Comparison of ENCODE assay signal across 1 cellular context in genomic region chr7:106590209-106590816, GRCh38.
TF ChIP-seq lines count a peak whose summit lies in the region.

No MANE protein-coding gene starts in this region.

TF ChIP-seq in K562, 482 proteins besides CTCF, POLR2A, EP300 and RAD21 (continued from another document and continues in another):
- TF ChIP-seq, protein P1, sequence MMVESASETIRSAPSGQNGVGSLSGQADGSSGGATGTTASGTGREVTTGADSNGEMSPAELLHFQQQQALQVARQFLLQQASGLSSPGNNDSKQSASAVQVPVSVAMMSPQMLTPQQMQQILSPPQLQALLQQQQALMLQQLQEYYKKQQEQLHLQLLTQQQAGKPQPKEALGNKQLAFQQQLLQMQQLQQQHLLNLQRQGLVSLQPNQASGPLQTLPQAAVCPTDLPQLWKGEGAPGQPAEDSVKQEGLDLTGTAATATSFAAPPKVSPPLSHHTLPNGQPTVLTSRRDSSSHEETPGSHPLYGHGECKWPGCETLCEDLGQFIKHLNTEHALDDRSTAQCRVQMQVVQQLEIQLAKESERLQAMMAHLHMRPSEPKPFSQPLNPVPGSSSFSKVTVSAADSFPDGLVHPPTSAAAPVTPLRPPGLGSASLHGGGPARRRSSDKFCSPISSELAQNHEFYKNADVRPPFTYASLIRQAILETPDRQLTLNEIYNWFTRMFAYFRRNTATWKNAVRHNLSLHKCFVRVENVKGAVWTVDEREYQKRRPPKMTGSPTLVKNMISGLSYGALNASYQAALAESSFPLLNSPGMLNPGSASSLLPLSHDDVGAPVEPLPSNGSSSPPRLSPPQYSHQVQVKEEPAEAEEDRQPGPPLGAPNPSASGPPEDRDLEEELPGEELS (CRISPR knock-in tag; IDR thresholded peaks at IDR 0.05; ENCODE audit: borderline replicate concordance): no peak
- TF ChIP-seq EP400 (IDR thresholded peaks at IDR 0.05) (peak; percentile 35; the same call in 1 of the 2 replicates), ZNF780A (CRISPR knock-in tag; IDR thresholded peaks at IDR 0.05) (no peak), ZFP36 (IDR thresholded peaks at IDR 0.05; ENCODE audit: low read depth, low read length, partially characterized antibody) (no peak), ADNP (tag; IDR thresholded peaks at IDR 0.05) (no peak), ZBTB26 (CRISPR knock-in tag; IDR thresholded peaks at IDR 0.05) (no peak), TRIM24 (IDR thresholded peaks at IDR 0.05) (peak in 1 of 2 experiments; percentile 33; a peak in 1 of 4 replicates), SIX5 (IDR thresholded peaks at IDR 0.05; ENCODE audit: borderline replicate concordance in 1 of 2, insufficient read depth in 1 of 2, low read depth in 1 of 2, low read length in 2 of 2) (no peak), ZNF263 (CRISPR knock-in tag; IDR thresholded peaks at IDR 0.05; ENCODE audit: borderline replicate concordance) (no peak), MBD1 (CRISPR knock-in tag; IDR thresholded peaks at IDR 0.05) (no peak), ZFX (CRISPR knock-in tag; IDR thresholded peaks at IDR 0.05) (no peak), ZNF717 (CRISPR knock-in tag; IDR thresholded peaks at IDR 0.05) (no peak), TAF7 (tag; IDR thresholded peaks at IDR 0.05) (no peak), PHTF2 (CRISPR knock-in tag; IDR thresholded peaks at IDR 0.05) (no peak), ETS1 (conservative IDR thresholded peaks at IDR 0.05; ENCODE audit: control insufficient read depth, low read depth, low read length) (no peak), USF2 (CRISPR knock-in tag; IDR thresholded peaks at IDR 0.05) (no peak), CEBPB (tag; IDR thresholded peaks at IDR 0.05) (no peak), CBX8 (IDR thresholded peaks at IDR 0.05; ENCODE audit: borderline replicate concordance, extremely low read depth, low read depth, low read length, poor library complexity, severe bottlenecking) (no peak), AFF4 (CRISPR knock-in tag; IDR thresholded peaks at IDR 0.05) (0 out of 2 replicates have a peak, but pooled peaks have one; percentile 32), ZNF766 (CRISPR knock-in tag; conservative IDR thresholded peaks at IDR 0.05) (no peak), FOXK2 (conservative IDR thresholded peaks at IDR 0.05 in 1 of 2, IDR thresholded peaks at IDR 0.05 in 1 of 2; ENCODE audit: low read depth in 2 of 2) (peak in 1 of 2 experiments; percentile 37; a peak in 1 of 4 replicates), NR1H2 (CRISPR knock-in tag; IDR thresholded peaks at IDR 0.05) (no peak), RCOR1 (IDR thresholded peaks at IDR 0.05; ENCODE audit: borderline replicate concordance in 1 of 2, low read depth in 2 of 2, low read length in 2 of 2) (peak; percentile 50 to 97; a peak in 2 of 4 replicates), HNRNPLL (IDR thresholded peaks at IDR 0.05; ENCODE audit: low read depth, low read length, poor library complexity, severe bottlenecking) (no peak), CHCHD3 (CRISPR knock-in tag; IDR thresholded peaks at IDR 0.05) (no peak), RNF2 (IDR thresholded peaks at IDR 0.05) (0 out of 2 replicates have a peak, but pooled peaks have one; percentile 48), C11orf30 (IDR thresholded peaks at IDR 0.05; ENCODE audit: low read depth) (no peak), LEF1 (IDR thresholded peaks at IDR 0.05) (no peak), DMBX1 (CRISPR knock-in tag; IDR thresholded peaks at IDR 0.05; ENCODE audit: borderline replicate concordance) (no peak; the same call in 1 of the 2 replicates), RBM25 (IDR thresholded peaks at IDR 0.05; ENCODE audit: low read depth, low read length, severe bottlenecking) (no peak), GATAD2A (IDR thresholded peaks at IDR 0.05) (no peak), TAF15 (IDR thresholded peaks at IDR 0.05; ENCODE audit: low read depth, low read length) (no peak), SETDB1 (IDR thresholded peaks at IDR 0.05; ENCODE audit: low read length) (no peak)
- TF ChIP-seq, protein P2, sequence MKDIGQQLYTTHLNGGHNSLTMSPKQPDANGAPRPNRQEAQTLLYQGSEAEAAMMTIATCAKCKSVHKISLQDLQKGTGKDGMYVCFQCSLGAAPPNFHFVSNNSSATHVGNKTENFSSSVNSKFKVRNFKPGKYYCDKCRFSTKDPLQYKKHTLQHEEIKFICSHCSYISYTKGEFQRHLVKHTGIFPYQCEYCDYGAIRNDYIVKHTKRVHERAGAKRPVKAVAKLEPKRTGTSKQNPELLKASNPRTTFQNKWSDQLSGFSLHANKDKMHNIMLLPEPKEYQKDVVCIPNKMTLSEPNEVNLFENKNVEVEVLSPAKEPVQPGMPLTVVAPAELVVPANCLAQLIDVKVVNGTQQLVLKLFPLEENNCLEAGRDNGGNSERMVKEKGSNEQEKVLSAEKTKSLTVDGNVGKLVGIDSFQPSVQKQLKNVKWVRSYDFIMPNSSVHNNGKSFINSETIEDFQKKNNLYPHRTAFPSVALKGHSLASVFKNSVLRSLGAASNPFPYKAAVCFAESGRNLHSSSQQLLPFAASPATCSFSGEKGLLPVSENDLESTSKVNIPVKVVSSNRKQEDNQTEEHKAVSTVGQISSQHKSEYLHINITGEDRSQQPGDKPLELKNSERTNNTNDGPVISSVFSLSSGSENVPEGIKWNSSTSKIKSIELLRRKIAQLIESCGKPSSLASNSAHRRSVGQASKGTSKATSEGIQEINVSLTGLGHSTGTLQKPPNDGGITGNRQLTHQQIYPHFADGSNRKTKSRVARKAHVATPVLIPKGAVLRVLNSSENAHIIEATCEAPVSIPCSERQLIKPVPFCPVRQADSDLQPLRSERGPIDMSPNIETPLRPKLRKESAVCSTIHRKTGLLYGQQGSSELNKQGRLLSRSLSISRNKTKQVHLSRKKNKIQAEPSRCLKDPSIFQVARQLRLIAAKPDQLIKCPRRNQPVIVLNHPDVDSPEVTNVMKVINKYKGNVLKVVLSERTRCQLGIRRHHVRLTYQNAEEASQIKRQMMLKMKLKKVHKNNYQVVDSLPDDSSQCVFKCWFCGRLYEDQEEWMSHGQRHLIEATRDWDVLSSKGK (CRISPR knock-in tag; IDR thresholded peaks at IDR 0.05): no peak
- TF ChIP-seq, protein P3, sequence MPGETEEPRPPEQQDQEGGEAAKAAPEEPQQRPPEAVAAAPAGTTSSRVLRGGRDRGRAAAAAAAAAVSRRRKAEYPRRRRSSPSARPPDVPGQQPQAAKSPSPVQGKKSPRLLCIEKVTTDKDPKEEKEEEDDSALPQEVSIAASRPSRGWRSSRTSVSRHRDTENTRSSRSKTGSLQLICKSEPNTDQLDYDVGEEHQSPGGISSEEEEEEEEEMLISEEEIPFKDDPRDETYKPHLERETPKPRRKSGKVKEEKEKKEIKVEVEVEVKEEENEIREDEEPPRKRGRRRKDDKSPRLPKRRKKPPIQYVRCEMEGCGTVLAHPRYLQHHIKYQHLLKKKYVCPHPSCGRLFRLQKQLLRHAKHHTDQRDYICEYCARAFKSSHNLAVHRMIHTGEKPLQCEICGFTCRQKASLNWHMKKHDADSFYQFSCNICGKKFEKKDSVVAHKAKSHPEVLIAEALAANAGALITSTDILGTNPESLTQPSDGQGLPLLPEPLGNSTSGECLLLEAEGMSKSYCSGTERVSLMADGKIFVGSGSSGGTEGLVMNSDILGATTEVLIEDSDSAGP (CRISPR knock-in tag; IDR thresholded peaks at IDR 0.05): no peak
- TF ChIP-seq, protein P4, sequence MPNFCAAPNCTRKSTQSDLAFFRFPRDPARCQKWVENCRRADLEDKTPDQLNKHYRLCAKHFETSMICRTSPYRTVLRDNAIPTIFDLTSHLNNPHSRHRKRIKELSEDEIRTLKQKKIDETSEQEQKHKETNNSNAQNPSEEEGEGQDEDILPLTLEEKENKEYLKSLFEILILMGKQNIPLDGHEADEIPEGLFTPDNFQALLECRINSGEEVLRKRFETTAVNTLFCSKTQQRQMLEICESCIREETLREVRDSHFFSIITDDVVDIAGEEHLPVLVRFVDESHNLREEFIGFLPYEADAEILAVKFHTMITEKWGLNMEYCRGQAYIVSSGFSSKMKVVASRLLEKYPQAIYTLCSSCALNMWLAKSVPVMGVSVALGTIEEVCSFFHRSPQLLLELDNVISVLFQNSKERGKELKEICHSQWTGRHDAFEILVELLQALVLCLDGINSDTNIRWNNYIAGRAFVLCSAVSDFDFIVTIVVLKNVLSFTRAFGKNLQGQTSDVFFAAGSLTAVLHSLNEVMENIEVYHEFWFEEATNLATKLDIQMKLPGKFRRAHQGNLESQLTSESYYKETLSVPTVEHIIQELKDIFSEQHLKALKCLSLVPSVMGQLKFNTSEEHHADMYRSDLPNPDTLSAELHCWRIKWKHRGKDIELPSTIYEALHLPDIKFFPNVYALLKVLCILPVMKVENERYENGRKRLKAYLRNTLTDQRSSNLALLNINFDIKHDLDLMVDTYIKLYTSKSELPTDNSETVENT (CRISPR knock-in tag; IDR thresholded peaks at IDR 0.05): no peak
- TF ChIP-seq, protein P5, sequence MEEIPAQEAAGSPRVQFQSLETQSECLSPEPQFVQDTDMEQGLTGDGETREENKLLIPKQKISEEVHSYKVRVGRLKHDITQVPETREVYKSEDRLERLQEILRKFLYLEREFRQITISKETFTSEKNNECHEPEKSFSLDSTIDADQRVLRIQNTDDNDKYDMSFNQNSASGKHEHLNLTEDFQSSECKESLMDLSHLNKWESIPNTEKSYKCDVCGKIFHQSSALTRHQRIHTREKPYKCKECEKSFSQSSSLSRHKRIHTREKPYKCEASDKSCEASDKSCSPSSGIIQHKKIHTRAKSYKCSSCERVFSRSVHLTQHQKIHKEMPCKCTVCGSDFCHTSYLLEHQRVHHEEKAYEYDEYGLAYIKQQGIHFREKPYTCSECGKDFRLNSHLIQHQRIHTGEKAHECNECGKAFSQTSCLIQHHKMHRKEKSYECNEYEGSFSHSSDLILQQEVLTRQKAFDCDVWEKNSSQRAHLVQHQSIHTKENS (CRISPR knock-in tag; IDR thresholded peaks at IDR 0.05): no peak
- TF ChIP-seq, protein P6, sequence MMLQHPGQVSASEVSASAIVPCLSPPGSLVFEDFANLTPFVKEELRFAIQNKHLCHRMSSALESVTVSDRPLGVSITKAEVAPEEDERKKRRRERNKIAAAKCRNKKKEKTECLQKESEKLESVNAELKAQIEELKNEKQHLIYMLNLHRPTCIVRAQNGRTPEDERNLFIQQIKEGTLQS (IDR thresholded peaks at IDR 0.05): no peak
- TF ChIP-seq, protein P6 (CRISPR knock-in tag; conservative IDR thresholded peaks at IDR 0.05): no peak
